In the genomic region with DNA sequence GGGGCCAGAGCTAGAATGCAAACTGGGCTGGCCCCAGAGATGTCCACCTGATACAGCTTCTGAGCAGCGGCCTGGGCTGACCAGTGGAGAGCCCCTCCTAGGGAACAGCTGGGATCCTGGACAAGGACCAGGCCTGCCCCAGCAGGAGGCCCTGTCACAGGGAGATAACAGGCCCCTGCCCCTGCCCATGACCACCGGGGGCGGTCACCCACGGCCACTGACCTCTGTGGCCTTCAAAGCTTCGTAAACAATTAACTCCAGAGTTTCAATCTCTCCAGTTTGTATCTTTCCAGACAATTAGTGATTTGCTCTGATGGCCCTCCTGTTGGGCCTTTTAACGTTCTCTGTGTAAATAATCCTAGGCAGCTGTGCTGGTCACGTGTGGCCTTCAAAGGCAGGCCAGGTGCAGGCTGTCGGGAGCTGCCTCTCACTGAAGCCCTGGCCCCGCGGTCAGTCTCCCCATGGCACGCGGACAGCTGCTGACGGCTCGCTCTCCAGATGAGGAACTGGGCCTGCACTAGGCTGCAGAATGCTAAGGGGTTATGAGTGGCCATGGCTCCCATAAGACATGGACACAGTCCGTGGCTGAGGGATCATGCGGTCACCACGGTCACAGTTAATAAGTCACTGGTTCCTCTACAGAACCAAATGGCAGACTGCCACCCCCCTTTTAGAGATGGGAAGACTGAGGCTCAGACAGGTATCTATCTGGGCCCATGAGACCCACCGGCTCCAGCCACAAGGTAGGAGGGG, we compare ENCODE assay signal across 10 cellular contexts. TPM values are rescaled to one million over a fixed set of nuclear protein-coding genes. Genes with fewer than 3 reads are reported as not detected.
A peak's percentile ranks its signal among the peaks of the same experiment; 100 is the strongest.
DNase-seq lines count a peak whose midpoint lies in the region; ATAC-seq and TF ChIP-seq lines count a peak whose summit lies in the region.
"Had no signal": no experiment of that assay in that cellular context is flagged by ENCODE, and none has a peak within 500 bp of the region (broad histone marks: within the 10 kb centered on the region; RNA-seq: fewer than 3 reads in every experiment).

No MANE protein-coding gene starts in this region.

- WGBS in mesenchymal stem cell = 47% methylated on average over 18 of the region's 18 CpGs

- no peaks in the 10 kb centered on the region for H3K27me3 ChIP-seq in breast epithelium
- no peaks in the 10 kb centered on the region for H3K27me3 ChIP-seq in mesenchymal stem cell (ENCODE audit: control insufficient read depth in 1 of 2, insufficient read depth in 1 of 2, low read length in 2 of 2)
- H3K27me3 ChIP-seq: BLaER1 treated with 17β-estradiol and CSF1 and Interleukin-3, amounts not matched to agents 10 nM and 100 nM had no signal

- no peak overlapping the region for H3K9ac ChIP-seq in mesenchymal stem cell (ENCODE audit: low read length)
- H3K9ac ChIP-seq: BLaER1 treated with 17β-estradiol and CSF1 and Interleukin-3, amounts not matched to agents 10 nM and 100 nM had no signal

- H2AK5ac ChIP-seq in mesenchymal stem cell (ENCODE audit: low read length, severe bottlenecking) = no peak overlapping the region

- H2BK120ac ChIP-seq in mesenchymal stem cell (ENCODE audit: low read depth, low read length) = no peak overlapping the region

- H3K36me3 Mint-ChIP-seq in MCF 10A (ENCODE audit: insufficient read depth, unreplicated experiment) = no peaks in the 10 kb centered on the region

- no peak for ATAC-seq in HG02678 (IDR thresholded peaks at IDR 0.05; ENCODE audit: unreplicated experiment)
- no peak for ATAC-seq in GM18867 (IDR thresholded peaks at IDR 0.05; ENCODE audit: unreplicated experiment)
- ATAC-seq in GM21576 (IDR thresholded peaks at IDR 0.05; ENCODE audit: unreplicated experiment) = no peak

- peak overlapping the region in 1 of 2 experiments; percentile 31 for H3K4ac ChIP-seq in mesenchymal stem cell (ENCODE audit: low read depth in 1 of 2, low read length in 2 of 2)

- POLR2A ChIA-PET in MCF 10A (lab: Yijun Ruan, JAX) = interaction anchor here (0.6 to 1.4 kb wide), 2 partner anchors 8 to 16 kb away, joined by 3 to 4 read pairs; no protein-coding TSS in a partner anchor

- TF ChIP-seq CTCF in breast epithelium (IDR thresholded peaks at IDR 0.05) = no peak
- no peak for TF ChIP-seq CTCF in MCF 10A (IDR thresholded peaks at IDR 0.05; ENCODE audit: unreplicated experiment)
- TF ChIP-seq CTCF in astrocyte of the spinal cord (IDR thresholded peaks at IDR 0.05; ENCODE audit: low read depth, low read length) = no peak

- TF ChIP-seq POLR2A in breast epithelium (IDR thresholded peaks at IDR 0.05) = no peak

- H2BK15ac ChIP-seq in mesenchymal stem cell (ENCODE audit: low read depth, poor library complexity, severe bottlenecking) = no peak overlapping the region

- H3K9me3 ChIP-seq in breast epithelium (no peaks in the 10 kb centered on the region), mesenchymal stem cell (ENCODE audit: control insufficient read depth, low read length) (no peaks in the 10 kb centered on the region)
- H3K9me3 ChIP-seq: BLaER1 treated with 17β-estradiol and CSF1 and Interleukin-3, amounts not matched to agents 10 nM and 100 nM had no signal

- H3K4me1 ChIP-seq in breast epithelium (peaks cover 54 to 56% of the 10 kb centered on the region in 2 donors), mesenchymal stem cell (ENCODE audit: control insufficient read depth, insufficient read depth, low read depth, low read length) (peaks cover 47% of the 10 kb centered on the region)

- no peak overlapping the region for H3K4me3 ChIP-seq in breast epithelium
- no peak overlapping the region for H3K4me3 ChIP-seq in astrocyte of the spinal cord (ENCODE audit: low read depth, low read length)
- H3K4me3 ChIP-seq in mesenchymal stem cell (ENCODE audit: insufficient read depth in 1 of 2, low read depth in 1 of 2, low read length in 2 of 2) = no peak overlapping the region
- H3K4me3 ChIP-seq: BLaER1 treated with 17β-estradiol and CSF1 and Interleukin-3, amounts not matched to agents 10 nM and 100 nM had no signal

- H3K18ac ChIP-seq in mesenchymal stem cell (ENCODE audit: low read depth in 1 of 2, low read length in 2 of 2) = peak overlapping the region; percentile 48 to 74

- no peaks in the 10 kb centered on the region for H3K36me3 ChIP-seq in breast epithelium
- H3K36me3 ChIP-seq in mesenchymal stem cell (ENCODE audit: control insufficient read depth in 1 of 2, insufficient read depth in 2 of 2, low read depth in 1 of 2, low read length in 2 of 2) = peaks cover 0 to 24% of the 10 kb centered on the region in 2 experiments

- intact Hi-C loops in breast epithelium (cut with DNase I; ENCODE audit: low total_unique reads) (no loop called here), MCF 10A (cut with micrococcal nuclease) (loop anchor here (10.0 kb wide), 1 partner anchor 245 kb away; no protein-coding TSS in a partner anchor)

- no peak overlapping the region for H3K4me2 ChIP-seq in mesenchymal stem cell (ENCODE audit: low read length, poor library complexity, severe bottlenecking)

- no peak overlapping the region for H3K4me3 Mint-ChIP-seq in MCF 10A (ENCODE audit: unreplicated experiment)

- peak in 1 of 2 donors; percentile 53 for DNase-seq in breast epithelium (ENCODE audit: low spot score in 2 of 2)
- no peak for DNase-seq in MCF 10A (ENCODE audit: unreplicated experiment)
- peak; percentile 57 for DNase-seq in astrocyte of the spinal cord (ENCODE audit: low read depth, low spot score)
- DNase-seq in mesenchymal stem cell = peak; percentile 87
- no peak for DNase-seq in KG1 (lab: John Stamatoyannopoulos, UW)
- DNase-seq: NCI-H446 treated with DMSO at 0.1 percent for 48 hours had no signal

- H3K27me3 Mint-ChIP-seq in MCF 10A (ENCODE audit: insufficient read depth, unreplicated experiment) = no peaks in the 10 kb centered on the region

- CTCF ChIA-PET in MCF 10A (lab: Yijun Ruan, JAX) = interaction anchor here (0.7 to 1.5 kb wide), 3 partner anchors 11 to 427 kb away, joined by 3 to 7 read pairs (median 3); no protein-coding TSS in a partner anchor

- H3K27ac ChIP-seq in breast epithelium (peak overlapping the region; percentile 3 to 48), mesenchymal stem cell (ENCODE audit: low read length, poor library complexity, severe bottlenecking) (no peak overlapping the region)
- H3K27ac ChIP-seq: BLaER1 treated with 17β-estradiol and CSF1 and Interleukin-3, amounts not matched to agents 10 nM and 100 nM had no signal

- no peak overlapping the region for H2AFZ ChIP-seq in mesenchymal stem cell (ENCODE audit: low read depth, low read length)

- no TSS peak for BruUV-seq in MCF 10A (replicated peaks; lab: Mats Ljungman, UMichigan)

- H3K9me3 Mint-ChIP-seq in MCF 10A (ENCODE audit: unreplicated experiment) = no peaks in the 10 kb centered on the region

- H3K27ac Mint-ChIP-seq in MCF 10A (ENCODE audit: low read depth, unreplicated experiment) = no peak overlapping the region

- no peak overlapping the region for H2BK5ac ChIP-seq in mesenchymal stem cell (ENCODE audit: low read depth, low read length, poor library complexity, severe bottlenecking)

- H3K14ac ChIP-seq in mesenchymal stem cell (ENCODE audit: low read length in 2 of 2) = peak overlapping the region in 1 of 2 experiments; percentile 28

- in situ Hi-C loops in astrocyte of the spinal cord (cut with HindIII; ENCODE audit: low sequenced_read_pairs) = no loop called here

- peaks cover 26% of the 10 kb centered on the region for H3K4me1 Mint-ChIP-seq in MCF 10A (ENCODE audit: insufficient read depth, unreplicated experiment)

- no peak overlapping the region for H4K91ac ChIP-seq in mesenchymal stem cell (ENCODE audit: low read length)

- peak overlapping the region in 1 of 2 experiments; percentile 46 for H3K23ac ChIP-seq in mesenchymal stem cell (ENCODE audit: low read length in 2 of 2)

- H3K79me1 ChIP-seq in mesenchymal stem cell (replicated peaks; ENCODE audit: low read length, poor library complexity, severe bottlenecking) = peaks cover 49% of the 10 kb centered on the region

- H4K8ac ChIP-seq in mesenchymal stem cell (ENCODE audit: low read length) = peak overlapping the region; percentile 27

- peak overlapping the region in 1 of 2 experiments; percentile 38 for H2BK12ac ChIP-seq in mesenchymal stem cell (ENCODE audit: low read length in 2 of 2)

RNA-seq across cellular contexts. Expression of a gene that starts 9.2 kb away (rescaled TPM):
- total RNA-seq in breast epithelium = 10 to 100 TPM; 15.7 to 38.6 (median 29.8) TPM
- total RNA-seq in MCF 10A (2022) = 9.6 and 11.4 TPM in 2 replicates
- 37.7 TPM for polyA plus RNA-seq in mesenchymal stem cell (2013, experiment 1 of 2)
- polyA plus RNA-seq in mesenchymal stem cell (2013, experiment 2 of 2) = 37.3 TPM

Comparison
In these comparisons a context has a peak if more than half of its experiments do, and no peak if none do; other contexts are left out.
1. DNase-seq: peak in astrocyte of the spinal cord (single experiment) and mesenchymal stem cell (single experiment); none in MCF 10A (single experiment) and KG1 (single experiment).